10 cellular contexts compared by ENCODE assay signal in the genomic region with DNA sequence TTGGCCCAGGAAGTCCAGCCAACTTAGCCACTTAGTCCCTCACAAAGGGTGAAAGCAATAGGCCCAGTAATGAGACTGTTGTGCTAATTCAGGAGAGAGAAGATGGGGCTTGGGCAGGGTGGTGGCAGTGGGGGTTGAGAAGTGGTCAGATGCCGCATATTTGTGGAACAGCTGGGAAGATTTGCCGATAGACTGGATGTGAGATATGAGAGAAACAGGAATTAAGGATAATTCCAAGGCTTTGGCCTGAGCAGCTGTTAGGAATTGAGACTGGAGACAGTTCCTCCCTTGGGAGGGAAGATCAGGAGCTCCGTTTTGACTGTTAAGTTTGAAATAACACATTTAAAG.
DNase-seq lines count a peak whose midpoint lies in the region; ATAC-seq and TF ChIP-seq lines count a peak whose summit lies in the region.
"Had no signal": no experiment of that assay in that cellular context is flagged by ENCODE, and none has a peak within 500 bp of the region (broad histone marks: within the 10 kb centered on the region; RNA-seq: fewer than 3 reads in every experiment).

No MANE protein-coding gene starts in this region.

- ATAC-seq in DND-41 (ENCODE audit: insufficient read depth, low read depth) (no peak), GM19351 (IDR thresholded peaks at IDR 0.05; ENCODE audit: unreplicated experiment) (no peak), gastrocnemius medialis (no peak)

- H3K9me3 ChIP-seq in DND-41 (ENCODE audit: insufficient read depth, low read length, severe bottlenecking) (no peaks in the 10 kb centered on the region), GM23248 (ENCODE audit: low read depth) (no peaks in the 10 kb centered on the region), SJCRH30 (replicated peaks) (0 out of 2 replicates have a peak, but pooled peaks cover 8% of the 10 kb centered on the region), sigmoid colon (no peaks in the 10 kb centered on the region), gastrocnemius medialis (no peaks in the 10 kb centered on the region)
- H3K9me3 ChIP-seq: body of pancreas, pancreas had no signal

- TF ChIP-seq CTCF in DND-41 (IDR thresholded peaks at IDR 0.05; ENCODE audit: borderline replicate concordance, extremely low read depth, low read length, poor library complexity, severe bottlenecking) (no peak), sigmoid colon (IDR thresholded peaks at IDR 0.05) (no peak), gastrocnemius medialis (IDR thresholded peaks at IDR 0.05 in 4 of 5, conservative IDR thresholded peaks at IDR 0.05 in 1 of 5) (no peak)

- H3K9ac ChIP-seq in DND-41 (ENCODE audit: low read depth, low read length), result peak overlapping the region; percentile 65
- H3K9ac ChIP-seq in GM23248, result no peak overlapping the region

- no peak for DNase-seq in DND-41
- no peak for DNase-seq in GM23248
- DNase-seq in SJCRH30, result peak; percentile 90 to 96
- no peak for DNase-seq in sigmoid colon
- no peak for DNase-seq in nucleus accumbens (lab: John Stamatoyannopoulos, UW)
- DNase-seq in HEK293T (ENCODE audit: extremely low spot score), result no peak
- no peak for DNase-seq in gastrocnemius medialis

- POLR2A ChIA-PET in HEK293T (lab: Yijun Ruan, JAX), result no interaction called here

- CTCF ChIA-PET in HEK293T (lab: Yijun Ruan, JAX), result interaction anchor here (1.8 kb wide), 1 partner anchor 11 kb away, joined by 6 read pairs; no protein-coding TSS in a partner anchor

- peak overlapping the region; percentile 72 for H3K4me2 ChIP-seq in DND-41 (ENCODE audit: insufficient read depth, low read length)
- H3K4me2 ChIP-seq in GM23248 (ENCODE audit: unreplicated experiment), result no peak overlapping the region

- no peaks in the 10 kb centered on the region for H3K27me3 ChIP-seq in DND-41 (ENCODE audit: insufficient read depth, low read length, poor library complexity)
- no peaks in the 10 kb centered on the region for H3K27me3 ChIP-seq in GM23248 (replicated peaks; ENCODE audit: insufficient read depth)
- H3K27me3 ChIP-seq in SJCRH30, result no peaks in the 10 kb centered on the region
- no peaks in the 10 kb centered on the region for H3K27me3 ChIP-seq in sigmoid colon
- H3K27me3 ChIP-seq in gastrocnemius medialis, result no peaks in the 10 kb centered on the region
- H3K27me3 ChIP-seq: body of pancreas, pancreas had no signal

- H2AFZ ChIP-seq in DND-41 (ENCODE audit: low read depth, low read length), result peak overlapping the region; percentile 79
- H2AFZ ChIP-seq in GM23248, result peak overlapping the region; percentile 74

- H3K36me3 ChIP-seq in DND-41 (ENCODE audit: insufficient read depth, low read length) (no peaks in the 10 kb centered on the region), GM23248 (ENCODE audit: low read depth) (no peaks in the 10 kb centered on the region), SJCRH30 (no peaks in the 10 kb centered on the region; the same call in 1 of the 2 replicates), sigmoid colon (no peaks in the 10 kb centered on the region), gastrocnemius medialis (no peaks in the 10 kb centered on the region)
- H3K36me3 ChIP-seq: pancreas had no signal

- peak overlapping the region; percentile 89 for H3K27ac ChIP-seq in DND-41 (ENCODE audit: low read length)
- no peak overlapping the region for H3K27ac ChIP-seq in GM23248
- H3K27ac ChIP-seq in SJCRH30, result peak overlapping the region; percentile 85
- H3K27ac ChIP-seq in sigmoid colon, result peak overlapping the region in 2 of 4 donors; percentile 43 to 66
- H3K27ac ChIP-seq in gastrocnemius medialis, result peak overlapping the region in 1 of 4 donors; percentile 21

- H3K4me3 ChIP-seq in DND-41 (ENCODE audit: low read depth in 1 of 2, low read length in 2 of 2) (peak overlapping the region; percentile 49 to 73; a peak in 3 of 4 replicates), GM23248 (no peak overlapping the region; the same call in 1 of the 2 replicates), SJCRH30 (peak overlapping the region; percentile 58), sigmoid colon (peak overlapping the region in 3 of 4 donors; percentile 30 to 43 (median 40)), gastrocnemius medialis (peak overlapping the region in 1 of 4 donors; percentile 46)
- H3K4me3 ChIP-seq: body of pancreas had no signal

- H3K9me2 ChIP-seq in GM23248 (ENCODE audit: insufficient read depth), result no peaks in the 10 kb centered on the region

- WGBS in GM23248 (ENCODE audit: low coverage in 1 of 2, low lambda C conversion rate in 2 of 2, missing lambda C conversion rate in 2 of 2), 2 experiments, result 11 to 19% methylated on average over 3 of the region's 3 CpGs
- WGBS in sigmoid colon, 2 donors, result 52 to 54% methylated on average over 3 of the region's 3 CpGs

- H3K4me1 ChIP-seq in DND-41 (ENCODE audit: insufficient read depth, low read length), result peaks cover 25% of the 10 kb centered on the region
- peaks cover 6% of the 10 kb centered on the region; the same call in 1 of the 2 replicates for H3K4me1 ChIP-seq in GM23248 (ENCODE audit: insufficient read depth)
- peaks cover 18% of the 10 kb centered on the region for H3K4me1 ChIP-seq in SJCRH30
- H3K4me1 ChIP-seq in sigmoid colon, result no peaks in the 10 kb centered on the region
- no peaks in the 10 kb centered on the region for H3K4me1 ChIP-seq in gastrocnemius medialis
- H3K4me1 ChIP-seq: body of pancreas, pancreas had no signal

- H3K79me2 ChIP-seq in DND-41 (ENCODE audit: insufficient read depth, low read length), result no peaks in the 10 kb centered on the region
- no peaks in the 10 kb centered on the region for H3K79me2 ChIP-seq in GM23248 (ENCODE audit: insufficient read depth)

- TF ChIP-seq EP300 in sigmoid colon (IDR thresholded peaks at IDR 0.05), result no peak

- intact Hi-C loops in sigmoid colon (cut with DNase I), result no loop called here
- intact Hi-C loops in gastrocnemius medialis (cut with DNase I; ENCODE audit: low total_unique reads), result no loop called here

- in situ Hi-C loops in GM23248 (cut with MboI) (loop anchor here (25.0 kb wide), 1 partner anchor 778 kb away; no protein-coding TSS in a partner anchor), gastrocnemius medialis (cut with MboI; ENCODE audit: low sequenced_read_pairs in 4 of 4) (no loop called here)

- TF ChIP-seq POLR2A in sigmoid colon (IDR thresholded peaks at IDR 0.05), result no peak
- no peak for TF ChIP-seq POLR2A in gastrocnemius medialis (IDR thresholded peaks at IDR 0.05)

- H3F3A ChIP-seq in GM23248 (ENCODE audit: insufficient read depth), result no peaks in the 10 kb centered on the region

- H4K20me1 ChIP-seq in DND-41 (ENCODE audit: insufficient read depth, low read length), result no peaks in the 10 kb centered on the region
- H4K20me1 ChIP-seq in GM23248 (ENCODE audit: insufficient read depth), result no peaks in the 10 kb centered on the region

TF ChIP-seq in HEK293T, 16 proteins besides CTCF, POLR2A, EP300 and RAD21:
- no peak for TF ChIP-seq LEF1 (IDR thresholded peaks at IDR 0.05; ENCODE audit: borderline replicate concordance)
- no peak for TF ChIP-seq HDGF (IDR thresholded peaks at IDR 0.05; ENCODE audit: borderline replicate concordance)
- TF ChIP-seq FOXA1 (IDR thresholded peaks at IDR 0.05), result no peak
- TF ChIP-seq BHLHE40 (IDR thresholded peaks at IDR 0.05; ENCODE audit: borderline replicate concordance), result no peak
- TF ChIP-seq CTBP1 (IDR thresholded peaks at IDR 0.05; ENCODE audit: borderline replicate concordance), result no peak
- no peak for TF ChIP-seq ELF4 (IDR thresholded peaks at IDR 0.05)
- TF ChIP-seq ZNF384 (IDR thresholded peaks at IDR 0.05), result no peak
- TF ChIP-seq FOXK2 (IDR thresholded peaks at IDR 0.05), result no peak

Comparison
In these comparisons a context has a peak if more than half of its experiments do, and no peak if none do; other contexts are left out.
1. DNase-seq: peak in SJCRH30 (2 of 2); none in DND-41 (single experiment), GM23248 (single experiment), sigmoid colon (single experiment), nucleus accumbens (0 of 56), HEK293T (single experiment) and gastrocnemius medialis (0 of 2).